1 cellular context compared by ENCODE assay signal in the genomic region with DNA sequence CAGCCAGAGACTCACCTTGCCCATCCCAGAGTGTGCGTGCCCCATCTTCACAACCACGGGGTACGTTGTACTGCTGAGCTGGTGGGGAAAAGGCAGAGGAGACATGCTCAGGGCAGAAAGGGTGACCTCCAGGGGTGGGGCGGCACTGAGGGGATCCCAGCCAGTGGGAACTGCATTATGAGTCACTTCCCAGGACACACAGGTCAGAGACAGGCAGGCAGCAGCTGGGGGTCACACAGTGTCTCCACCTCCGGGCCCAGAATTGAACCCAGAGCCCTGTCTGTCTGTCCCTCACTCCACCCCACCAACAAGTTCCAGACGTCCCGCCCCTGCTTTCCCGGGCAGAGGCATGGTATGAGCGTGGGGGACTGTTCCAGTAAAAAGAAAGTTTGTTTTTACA.
TF ChIP-seq lines count a peak whose summit lies in the region.

No MANE protein-coding gene starts in this region.

TF ChIP-seq in endothelial cell of umbilical vein, 7 proteins besides CTCF, POLR2A, EP300 and RAD21:
- no peak for TF ChIP-seq JUN (IDR thresholded peaks at IDR 0.05; ENCODE audit: borderline replicate concordance, insufficient read depth, insufficient read length, low read depth)
- TF ChIP-seq, protein P1, sequence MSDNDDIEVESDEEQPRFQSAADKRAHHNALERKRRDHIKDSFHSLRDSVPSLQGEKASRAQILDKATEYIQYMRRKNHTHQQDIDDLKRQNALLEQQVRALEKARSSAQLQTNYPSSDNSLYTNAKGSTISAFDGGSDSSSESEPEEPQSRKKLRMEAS (IDR thresholded peaks at IDR 0.05; ENCODE audit: insufficient read depth, insufficient read length) = no peak
- TF ChIP-seq GATA2 (IDR thresholded peaks at IDR 0.05; ENCODE audit: insufficient read depth, insufficient read length, low read depth, low read length) = no peak
- TF ChIP-seq EZH2 (IDR thresholded peaks at IDR 0.05; ENCODE audit: borderline replicate concordance, low read depth, low read length, severe bottlenecking) = no peak
- no peak for TF ChIP-seq FOS (IDR thresholded peaks at IDR 0.05; ENCODE audit: borderline replicate concordance, insufficient read depth, low read length)
- TF ChIP-seq POLR2AphosphoS5 (IDR thresholded peaks at IDR 0.05; ENCODE audit: insufficient read depth, low read depth, low read length) = no peak
- no peak for TF ChIP-seq MYC (IDR thresholded peaks at IDR 0.05; ENCODE audit: low read depth, low read length)
